In genomic region chr11:128422576-128423370, GRCh38 we compare ENCODE assay signal across 8 cellular contexts.
DNase-seq lines count a peak whose midpoint lies in the region; TF ChIP-seq lines count a peak whose summit lies in the region.

No MANE protein-coding gene starts in this region.

- no peak overlapping the region for H3K4me3 ChIP-seq in mesendoderm (ENCODE audit: low read length)

- no peak overlapping the region for H3K18ac ChIP-seq in mesendoderm (ENCODE audit: low read length)

- no peaks in the 10 kb centered on the region for H3K4me1 ChIP-seq in mesendoderm (ENCODE audit: control insufficient read depth, low read depth, low read length)

- no CpG with 5 or more reads among the region's 16 CpGs for WGBS in mesendoderm (ENCODE audit: extremely low coverage, insufficient coverage, low lambda C conversion rate)

- no peaks in the 10 kb centered on the region for H3K27me3 ChIP-seq in mesendoderm (ENCODE audit: insufficient read depth, low read length, poor library complexity)

- H2BK15ac ChIP-seq in mesendoderm (replicated peaks; ENCODE audit: low read depth): no peak overlapping the region

- in situ Hi-C loops in GM13976 (cut with MboI; ENCODE audit: low sequenced_read_pairs, unreplicated experiment): no loop called here

- no peaks in the 10 kb centered on the region for H3K79me2 ChIP-seq in mesendoderm (ENCODE audit: control insufficient read depth, insufficient read depth, low read length)

- H4K8ac ChIP-seq in mesendoderm (ENCODE audit: low read depth, low read length): no peak overlapping the region

- no peak overlapping the region for H3K23ac ChIP-seq in mesendoderm (ENCODE audit: low read length)

- no peak for TF ChIP-seq CTCF in GM13976 (IDR thresholded peaks at IDR 0.05; ENCODE audit: borderline replicate concordance, control extremely low read depth, extremely low read depth, insufficient read depth, missing control alignments)

- H2AK5ac ChIP-seq in mesendoderm (ENCODE audit: low read length): no peak overlapping the region

- no peak overlapping the region for H2BK5ac ChIP-seq in mesendoderm (ENCODE audit: low read length)

- no peak overlapping the region for H3K9ac ChIP-seq in mesendoderm (ENCODE audit: low read length)

- no peak overlapping the region for H3K4me2 ChIP-seq in mesendoderm (ENCODE audit: low read length)

- DNase-seq in COR-L47 (lab: John Stamatoyannopoulos, UW) (peak; percentile 97), NCI-H2081 treated with DMSO at 0.1 percent for 48 hours (lab: John Stamatoyannopoulos, UW) (peak; percentile 69), mesendoderm (peak; percentile 37), AML-193 (lab: John Stamatoyannopoulos, UW) (no peak), glomerular visceral epithelial cell (ENCODE audit: extremely low spot score) (no peak), GM13976 (ENCODE audit: low spot score) (no peak)
- DNase-seq in activated CD8-positive, alpha-beta memory T cell treated with anti-CD3 and anti-CD28 coated beads, Interleukin-2, amount 50 U/mL, for 48 hours: peak; percentile 92
- DNase-seq in stimulated activated naive CD4-positive, alpha-beta T cell (lab: John Stamatoyannopoulos, UW): peak; percentile 68 to 85 (median 78)

- H3K36me3 ChIP-seq in mesendoderm (ENCODE audit: control insufficient read depth, insufficient read depth, low read length): no peaks in the 10 kb centered on the region

- H3K79me1 ChIP-seq in mesendoderm (ENCODE audit: low read length): no peaks in the 10 kb centered on the region

- no peak overlapping the region for H4K5ac ChIP-seq in mesendoderm (ENCODE audit: low read length)

- no peak overlapping the region for H3K4ac ChIP-seq in mesendoderm (ENCODE audit: low read depth, low read length)

- H3K27ac ChIP-seq in mesendoderm (ENCODE audit: low read depth, low read length): no peak overlapping the region

- H2BK120ac ChIP-seq in mesendoderm (ENCODE audit: low read depth, low read length): no peak overlapping the region

- no peak overlapping the region for H3K56ac ChIP-seq in mesendoderm (ENCODE audit: low read length)

Comparison
In these comparisons a context has a peak if more than half of its experiments do, and no peak if none do; other contexts are left out.
1. DNase-seq: peak in COR-L47 (single experiment), NCI-H2081 treated with DMSO at 0.1 percent for 48 hours (single experiment), activated CD8-positive, alpha-beta memory T cell treated with anti-CD3 and anti-CD28 coated beads, Interleukin-2, amount 50 U/mL, for 48 hours (single experiment), mesendoderm (single experiment) and stimulated activated naive CD4-positive, alpha-beta T cell (6 of 6); none in AML-193 (0 of 2), glomerular visceral epithelial cell (single experiment) and GM13976 (single experiment).